9 cellular contexts compared by ENCODE assay signal in the genomic region with DNA sequence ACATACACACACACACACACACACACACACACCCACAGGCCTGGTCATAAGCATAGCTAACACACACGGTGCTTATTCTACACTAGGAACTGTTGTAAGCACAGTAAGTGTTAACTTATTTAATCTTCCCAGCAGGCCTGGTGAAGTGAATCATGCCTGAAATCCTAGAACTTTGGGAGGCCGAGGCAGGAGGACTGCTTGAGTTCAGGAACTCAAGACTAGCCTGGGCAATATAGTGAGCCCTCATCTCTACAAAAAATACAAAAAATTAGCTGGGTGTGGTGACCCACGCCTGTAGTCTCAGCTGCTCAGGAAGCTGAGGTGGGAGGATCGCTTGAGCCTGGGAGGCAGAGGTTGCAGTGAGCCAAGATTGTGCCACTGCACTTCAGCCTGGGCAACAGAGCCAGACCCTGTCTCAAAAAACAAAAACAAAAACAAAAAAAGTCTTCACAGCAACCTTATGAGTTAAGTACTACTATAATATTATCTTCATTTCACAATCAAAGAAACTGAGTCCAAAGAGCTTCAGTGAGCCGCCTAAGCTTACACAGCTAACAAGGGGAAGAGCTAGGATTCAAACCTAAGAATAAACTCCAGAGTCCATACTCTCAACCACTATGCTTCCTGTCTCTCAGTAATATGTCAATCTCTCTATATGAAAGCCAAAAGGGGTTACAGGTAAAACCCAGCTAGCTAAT. TPM values are rescaled to one million over a fixed set of nuclear protein-coding genes. Genes with fewer than 3 reads are reported as not detected.
DNase-seq lines count a peak whose midpoint lies in the region; ATAC-seq and TF ChIP-seq lines count a peak whose summit lies in the region.
"Had no signal": no experiment of that assay in that cellular context is flagged by ENCODE, and none has a peak within 500 bp of the region (broad histone marks: within the 10 kb centered on the region; RNA-seq: fewer than 3 reads in every experiment).

No MANE protein-coding gene starts in this region.

- H3K4me2 ChIP-seq in H9 (ENCODE audit: insufficient read depth, insufficient read length, low read length), result no peak overlapping the region

- 61 to 62% methylated on average over 5 of the region's 5 CpGs for WGBS in heart right ventricle, 2 donors
- WGBS in transverse colon (ENCODE audit: low coverage in 1 of 2), 2 donors, result 31 to 33% methylated on average over 2 to 5 of the region's 5 CpGs
- WGBS in H9 (ENCODE audit: extremely low coverage, insufficient read length, low lambda C conversion rate), result no CpG with 5 or more reads among the region's 5 CpGs

- H3K79me1 ChIP-seq in H9 (ENCODE audit: insufficient read depth, low read depth, low read length, poor library complexity, severe bottlenecking), result no peaks in the 10 kb centered on the region

- H3K9ac ChIP-seq in H9 (ENCODE audit: extremely low read depth, insufficient read length, low read length), result no peak overlapping the region

- no peak overlapping the region for H3K4ac ChIP-seq in H9 (ENCODE audit: low read depth, low read length)

- H3K23ac ChIP-seq in H9 (ENCODE audit: insufficient read length, low read depth, low read length), result no peak overlapping the region

- no peak overlapping the region for H3K14ac ChIP-seq in H9 (ENCODE audit: insufficient read depth, low read length)

- no peak overlapping the region for H3T11ph ChIP-seq in H9 (ENCODE audit: low read length)

- H2BK5ac ChIP-seq in H9 (ENCODE audit: insufficient read length, low read length), result no peak overlapping the region

- intact Hi-C loops in heart right ventricle (cut with DNase I) (loop anchor here in 4 of 10 donors (5.0 to 10.0 kb wide), 4 partner anchors 85 to 97 kb away; no protein-coding TSS in a partner anchor), Right ventricle myocardium inferior (cut with DNase I) (loop anchor here (5.0 kb wide), 1 partner anchor 90 kb away; no protein-coding TSS in a partner anchor), transverse colon (cut with DNase I; ENCODE audit: low total_unique reads) (loop anchor here (5.0 kb wide), 1 partner anchor 225 kb away; no protein-coding TSS in a partner anchor)

- TF ChIP-seq CTCF in heart right ventricle (IDR thresholded peaks at IDR 0.05) (no peak), transverse colon (IDR thresholded peaks at IDR 0.05) (no peak), H9 (conservative IDR thresholded peaks at IDR 0.05) (no peak)

- H2BK20ac ChIP-seq in H9 (ENCODE audit: low read depth, low read length, poor library complexity, severe bottlenecking), result no peak overlapping the region

- H4K5ac ChIP-seq in H9 (ENCODE audit: insufficient read length, low read depth, low read length), result no peak overlapping the region

- H3K27me3 ChIP-seq in heart right ventricle, result no peaks in the 10 kb centered on the region
- no peaks in the 10 kb centered on the region for H3K27me3 ChIP-seq in transverse colon
- peaks cover 13% of the 10 kb centered on the region; the same call in 1 of the 2 replicates for H3K27me3 ChIP-seq in H9 (ENCODE audit: insufficient read depth, low read length)

- H2AFZ ChIP-seq in H9 (ENCODE audit: low read length), result no peak overlapping the region

- no peak for TF ChIP-seq POLR2A in transverse colon (IDR thresholded peaks at IDR 0.05)

- no peaks in the 10 kb centered on the region for H3K36me3 ChIP-seq in heart right ventricle
- no peaks in the 10 kb centered on the region for H3K36me3 ChIP-seq in transverse colon

- H3K9me3 Mint-ChIP-seq in memory B cell, result no peaks in the 10 kb centered on the region
- H3K9me3 Mint-ChIP-seq in H9, result no peaks in the 10 kb centered on the region

- H3K27ac ChIP-seq in heart right ventricle (peak overlapping the region in 7 of 10 donors; percentile 23 to 93 (median 39)), angular gyrus (ENCODE audit: low read depth, low read length) (peak overlapping the region; percentile 15), transverse colon (peak overlapping the region; percentile 82 to 89 (median 86)), H9 (ENCODE audit: insufficient read length, low read depth, low read length) (no peak overlapping the region)

- H3K27me3 Mint-ChIP-seq in memory B cell (no peaks in the 10 kb centered on the region), H9 (ENCODE audit: low read depth) (peaks cover 38% of the 10 kb centered on the region)

- H3K36me3 Mint-ChIP-seq in memory B cell (no peaks in the 10 kb centered on the region), H9 (ENCODE audit: insufficient read depth in 1 of 3, low read depth in 3 of 3) (no peaks in the 10 kb centered on the region)

- TF ChIP-seq EP300 in transverse colon (IDR thresholded peaks at IDR 0.05; ENCODE audit: low read depth), result no peak

- H3K4me3 ChIP-seq in heart right ventricle, result peak overlapping the region in 7 of 10 donors; percentile 5 to 97 (median 83)
- peak overlapping the region in 3 of 4 donors; percentile 64 to 98 (median 67) for H3K4me3 ChIP-seq in transverse colon

- H3K18ac ChIP-seq in H9 (ENCODE audit: insufficient read length, low read depth, low read length), result no peak overlapping the region

- ATAC-seq in heart right ventricle, result no peak
- ATAC-seq in Right ventricle myocardium inferior, result no peak
- ATAC-seq in memory B cell (ENCODE audit: low read depth), result no peak
- no peak for ATAC-seq in esophagus mucosa

- no peaks in the 10 kb centered on the region for H3K9me3 ChIP-seq in heart right ventricle
- no peaks in the 10 kb centered on the region for H3K9me3 ChIP-seq in transverse colon
- H3K9me3 ChIP-seq in H9 (ENCODE audit: control insufficient read depth, low read depth, low read length), result no peaks in the 10 kb centered on the region

- H3K4me1 Mint-ChIP-seq in memory B cell, result peaks cover 24% of the 10 kb centered on the region
- H3K4me1 Mint-ChIP-seq in H9, result peaks cover 14 to 28% of the 10 kb centered on the region in 2 experiments

- H3K4me3 Mint-ChIP-seq in memory B cell (peak overlapping the region; percentile 96), H9 (no peak overlapping the region)

- peaks cover 10% of the 10 kb centered on the region for H3K23me2 ChIP-seq in H9 (ENCODE audit: insufficient read length, low read depth, low read length, poor library complexity, severe bottlenecking)

- H3K4me1 ChIP-seq in heart right ventricle (peaks cover 4 to 64% (median 40%) of the 10 kb centered on the region in 9 donors), transverse colon (peaks cover 15 to 51% (median 28%) of the 10 kb centered on the region in 4 donors), H9 (ENCODE audit: insufficient read depth, low read length) (no peaks in the 10 kb centered on the region)

- no peaks in the 10 kb centered on the region for H4K20me1 ChIP-seq in H9 (ENCODE audit: control insufficient read depth, insufficient read depth, insufficient read length)

- in situ Hi-C loops in transverse colon (cut with MboI; ENCODE audit: low pct_ligation_motif_present in 1 of 4, low pct_unique_long_range_greater_than_20kb in 1 of 4, low sequenced_read_pairs in 3 of 4), result no loop called here

- DNase-seq in heart right ventricle, result no peak
- no peak for DNase-seq in Right ventricle myocardium inferior (ENCODE audit: missing footprints)
- DNase-seq in memory B cell (ENCODE audit: low spot score in 2 of 2), result no peak
- no peak for DNase-seq in transverse colon
- DNase-seq in amniotic stem cell (lab: John Stamatoyannopoulos, UW), result no peak
- no peak for DNase-seq in H9
- DNase-seq: GDM1 had no signal

- no peak overlapping the region for H2AK5ac ChIP-seq in H9 (ENCODE audit: insufficient read length, low read length)

- H2BK12ac ChIP-seq in H9 (ENCODE audit: insufficient read length, low read depth, low read length), result no peak overlapping the region

- H3K56ac ChIP-seq in H9 (ENCODE audit: insufficient read length, low read depth, low read length), result no peak overlapping the region

- H2BK15ac ChIP-seq in H9 (ENCODE audit: low read depth, low read length), result no peak overlapping the region

- no peak overlapping the region for H2BK120ac ChIP-seq in H9 (ENCODE audit: low read depth, low read length, poor library complexity, severe bottlenecking)

- peak overlapping the region; percentile 92 for H3K27ac Mint-ChIP-seq in memory B cell
- no peak overlapping the region for H3K27ac Mint-ChIP-seq in H9

- no peaks in the 10 kb centered on the region for H3K79me2 ChIP-seq in H9 (ENCODE audit: insufficient read depth, low read length)

- H4K91ac ChIP-seq in H9 (ENCODE audit: insufficient read length, low read depth, low read length), result no peak overlapping the region

- H4K8ac ChIP-seq in H9 (replicated peaks; ENCODE audit: insufficient read length, low read depth, low read length), result no peak overlapping the region

RNA-seq across cellular contexts. Expression of a gene that starts 2.3 kb away (rescaled TPM):
- total RNA-seq in heart right ventricle (10 to 100 TPM in 5 of 10 donors, 1 to 10 TPM in 5; 5.2 to 39.1 (median 9.6) TPM), Right ventricle myocardium inferior (25.2 TPM), transverse colon (10 to 100 TPM in 3 of 4 donors, 1 to 10 TPM in 1; 6.7 to 17.9 (median 12.7) TPM), esophagus mucosa (9.8 TPM), H9 (2021) (0.94 and 0.99 TPM in 2 replicates)
- 1 to 10 TPM; 3.0 TPM for polyA plus RNA-seq in heart right ventricle
